Comparison of ENCODE assay signal across 1 cellular context in genomic region chr1:154973344-154974085, GRCh38.
TF ChIP-seq lines count a peak whose summit lies in the region.

No MANE protein-coding gene starts in this region.

TF ChIP-seq in K562, 482 proteins besides CTCF, POLR2A, EP300 and RAD21 (continued from another document and continues in another):
- no peak for TF ChIP-seq POLR3A (IDR thresholded peaks at IDR 0.05; ENCODE audit: borderline replicate concordance, extremely low read depth, insufficient read depth, insufficient read length)
- peak; percentile 65; the same call in 1 of the 2 replicates for TF ChIP-seq HLTF (IDR thresholded peaks at IDR 0.05)
- no peak for TF ChIP-seq SNAPC5 (CRISPR knock-in tag; IDR thresholded peaks at IDR 0.05)
- no peak for TF ChIP-seq MCM7 (IDR thresholded peaks at IDR 0.05)
- peak; percentile 49; the same call in 1 of the 2 replicates for TF ChIP-seq TCF3 (CRISPR knock-in tag; IDR thresholded peaks at IDR 0.05)
- no peak for TF ChIP-seq POLR2G (IDR thresholded peaks at IDR 0.05; ENCODE audit: low read depth, low read length)
- TF ChIP-seq CHD1 (IDR thresholded peaks at IDR 0.05; ENCODE audit: low read length): peak; percentile 79
- TF ChIP-seq, protein P1, sequence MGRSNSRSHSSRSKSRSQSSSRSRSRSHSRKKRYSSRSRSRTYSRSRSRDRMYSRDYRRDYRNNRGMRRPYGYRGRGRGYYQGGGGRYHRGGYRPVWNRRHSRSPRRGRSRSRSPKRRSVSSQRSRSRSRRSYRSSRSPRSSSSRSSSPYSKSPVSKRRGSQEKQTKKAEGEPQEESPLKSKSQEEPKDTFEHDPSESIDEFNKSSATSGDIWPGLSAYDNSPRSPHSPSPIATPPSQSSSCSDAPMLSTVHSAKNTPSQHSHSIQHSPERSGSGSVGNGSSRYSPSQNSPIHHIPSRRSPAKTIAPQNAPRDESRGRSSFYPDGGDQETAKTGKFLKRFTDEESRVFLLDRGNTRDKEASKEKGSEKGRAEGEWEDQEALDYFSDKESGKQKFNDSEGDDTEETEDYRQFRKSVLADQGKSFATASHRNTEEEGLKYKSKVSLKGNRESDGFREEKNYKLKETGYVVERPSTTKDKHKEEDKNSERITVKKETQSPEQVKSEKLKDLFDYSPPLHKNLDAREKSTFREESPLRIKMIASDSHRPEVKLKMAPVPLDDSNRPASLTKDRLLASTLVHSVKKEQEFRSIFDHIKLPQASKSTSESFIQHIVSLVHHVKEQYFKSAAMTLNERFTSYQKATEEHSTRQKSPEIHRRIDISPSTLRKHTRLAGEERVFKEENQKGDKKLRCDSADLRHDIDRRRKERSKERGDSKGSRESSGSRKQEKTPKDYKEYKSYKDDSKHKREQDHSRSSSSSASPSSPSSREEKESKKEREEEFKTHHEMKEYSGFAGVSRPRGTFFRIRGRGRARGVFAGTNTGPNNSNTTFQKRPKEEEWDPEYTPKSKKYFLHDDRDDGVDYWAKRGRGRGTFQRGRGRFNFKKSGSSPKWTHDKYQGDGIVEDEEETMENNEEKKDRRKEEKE (IDR thresholded peaks at IDR 0.05; ENCODE audit: borderline replicate concordance in 1 of 2, control insufficient read depth in 1 of 2, low read depth in 2 of 2, low read length in 1 of 2): 0 out of 4 replicates have a peak, but pooled peaks of 1 of the 2 experiments have one; percentile 29
- TF ChIP-seq ZBTB26 (CRISPR knock-in tag; IDR thresholded peaks at IDR 0.05): no peak
- no peak for TF ChIP-seq ZNF140 (CRISPR knock-in tag; IDR thresholded peaks at IDR 0.05)
- TF ChIP-seq HIVEP1 (CRISPR knock-in tag; IDR thresholded peaks at IDR 0.05): no peak
- TF ChIP-seq NEUROD1 (IDR thresholded peaks at IDR 0.05; ENCODE audit: borderline replicate concordance, low read depth, low read length, partially characterized antibody): no peak
- no peak for TF ChIP-seq ZNF133 (CRISPR knock-in tag; IDR thresholded peaks at IDR 0.05)
- no peak for TF ChIP-seq HNRNPL (IDR thresholded peaks at IDR 0.05; ENCODE audit: low read depth, low read length)
- TF ChIP-seq, protein P2, sequence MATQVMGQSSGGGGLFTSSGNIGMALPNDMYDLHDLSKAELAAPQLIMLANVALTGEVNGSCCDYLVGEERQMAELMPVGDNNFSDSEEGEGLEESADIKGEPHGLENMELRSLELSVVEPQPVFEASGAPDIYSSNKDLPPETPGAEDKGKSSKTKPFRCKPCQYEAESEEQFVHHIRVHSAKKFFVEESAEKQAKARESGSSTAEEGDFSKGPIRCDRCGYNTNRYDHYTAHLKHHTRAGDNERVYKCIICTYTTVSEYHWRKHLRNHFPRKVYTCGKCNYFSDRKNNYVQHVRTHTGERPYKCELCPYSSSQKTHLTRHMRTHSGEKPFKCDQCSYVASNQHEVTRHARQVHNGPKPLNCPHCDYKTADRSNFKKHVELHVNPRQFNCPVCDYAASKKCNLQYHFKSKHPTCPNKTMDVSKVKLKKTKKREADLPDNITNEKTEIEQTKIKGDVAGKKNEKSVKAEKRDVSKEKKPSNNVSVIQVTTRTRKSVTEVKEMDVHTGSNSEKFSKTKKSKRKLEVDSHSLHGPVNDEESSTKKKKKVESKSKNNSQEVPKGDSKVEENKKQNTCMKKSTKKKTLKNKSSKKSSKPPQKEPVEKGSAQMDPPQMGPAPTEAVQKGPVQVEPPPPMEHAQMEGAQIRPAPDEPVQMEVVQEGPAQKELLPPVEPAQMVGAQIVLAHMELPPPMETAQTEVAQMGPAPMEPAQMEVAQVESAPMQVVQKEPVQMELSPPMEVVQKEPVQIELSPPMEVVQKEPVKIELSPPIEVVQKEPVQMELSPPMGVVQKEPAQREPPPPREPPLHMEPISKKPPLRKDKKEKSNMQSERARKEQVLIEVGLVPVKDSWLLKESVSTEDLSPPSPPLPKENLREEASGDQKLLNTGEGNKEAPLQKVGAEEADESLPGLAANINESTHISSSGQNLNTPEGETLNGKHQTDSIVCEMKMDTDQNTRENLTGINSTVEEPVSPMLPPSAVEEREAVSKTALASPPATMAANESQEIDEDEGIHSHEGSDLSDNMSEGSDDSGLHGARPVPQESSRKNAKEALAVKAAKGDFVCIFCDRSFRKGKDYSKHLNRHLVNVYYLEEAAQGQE (CRISPR knock-in tag; IDR thresholded peaks at IDR 0.05; ENCODE audit: low read depth): no peak
- TF ChIP-seq TRIM28 (IDR thresholded peaks at IDR 0.05): no peak; the same call in 1 of the 2 replicates
- TF ChIP-seq NFE2L1 (tag; IDR thresholded peaks at IDR 0.05; ENCODE audit: borderline replicate concordance, low read depth): no peak
- TF ChIP-seq, protein P3, sequence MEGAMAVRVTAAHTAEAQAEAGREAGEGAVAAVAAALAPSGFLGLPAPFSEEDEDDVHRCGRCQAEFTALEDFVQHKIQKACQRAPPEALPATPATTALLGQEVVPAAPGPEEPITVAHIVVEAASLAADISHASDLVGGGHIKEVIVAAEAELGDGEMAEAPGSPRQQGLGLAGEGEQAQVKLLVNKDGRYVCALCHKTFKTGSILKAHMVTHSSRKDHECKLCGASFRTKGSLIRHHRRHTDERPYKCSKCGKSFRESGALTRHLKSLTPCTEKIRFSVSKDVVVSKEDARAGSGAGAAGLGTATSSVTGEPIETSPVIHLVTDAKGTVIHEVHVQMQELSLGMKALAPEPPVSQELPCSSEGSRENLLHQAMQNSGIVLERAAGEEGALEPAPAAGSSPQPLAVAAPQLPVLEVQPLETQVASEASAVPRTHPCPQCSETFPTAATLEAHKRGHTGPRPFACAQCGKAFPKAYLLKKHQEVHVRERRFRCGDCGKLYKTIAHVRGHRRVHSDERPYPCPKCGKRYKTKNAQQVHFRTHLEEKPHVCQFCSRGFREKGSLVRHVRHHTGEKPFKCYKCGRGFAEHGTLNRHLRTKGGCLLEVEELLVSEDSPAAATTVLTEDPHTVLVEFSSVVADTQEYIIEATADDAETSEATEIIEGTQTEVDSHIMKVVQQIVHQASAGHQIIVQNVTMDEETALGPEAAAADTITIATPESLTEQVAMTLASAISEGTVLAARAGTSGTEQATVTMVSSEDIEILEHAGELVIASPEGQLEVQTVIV (CRISPR knock-in tag; IDR thresholded peaks at IDR 0.05; ENCODE audit: borderline replicate concordance): no peak
- TF ChIP-seq U2AF1 (optimal IDR thresholded peaks at IDR 0.05; ENCODE audit: low read depth, low read length): no peak
- TF ChIP-seq, protein P4, sequence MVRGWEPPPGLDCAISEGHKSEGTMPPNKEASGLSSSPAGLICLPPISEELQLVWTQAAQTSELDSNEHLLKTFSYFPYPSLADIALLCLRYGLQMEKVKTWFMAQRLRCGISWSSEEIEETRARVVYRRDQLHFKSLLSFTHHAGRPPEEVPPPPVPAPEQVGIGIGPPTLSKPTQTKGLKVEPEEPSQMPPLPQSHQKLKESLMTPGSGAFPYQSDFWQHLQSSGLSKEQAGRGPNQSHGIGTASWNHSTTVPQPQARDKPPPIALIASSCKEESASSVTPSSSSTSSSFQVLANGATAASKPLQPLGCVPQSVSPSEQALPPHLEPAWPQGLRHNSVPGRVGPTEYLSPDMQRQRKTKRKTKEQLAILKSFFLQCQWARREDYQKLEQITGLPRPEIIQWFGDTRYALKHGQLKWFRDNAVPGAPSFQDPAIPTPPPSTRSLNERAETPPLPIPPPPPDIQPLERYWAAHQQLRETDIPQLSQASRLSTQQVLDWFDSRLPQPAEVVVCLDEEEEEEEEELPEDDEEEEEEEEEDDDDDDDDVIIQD (CRISPR knock-in tag; IDR thresholded peaks at IDR 0.05): no peak
- no peak for TF ChIP-seq SNRNP70 (optimal IDR thresholded peaks at IDR 0.05; ENCODE audit: low read depth, low read length)
- TF ChIP-seq, protein P5, sequence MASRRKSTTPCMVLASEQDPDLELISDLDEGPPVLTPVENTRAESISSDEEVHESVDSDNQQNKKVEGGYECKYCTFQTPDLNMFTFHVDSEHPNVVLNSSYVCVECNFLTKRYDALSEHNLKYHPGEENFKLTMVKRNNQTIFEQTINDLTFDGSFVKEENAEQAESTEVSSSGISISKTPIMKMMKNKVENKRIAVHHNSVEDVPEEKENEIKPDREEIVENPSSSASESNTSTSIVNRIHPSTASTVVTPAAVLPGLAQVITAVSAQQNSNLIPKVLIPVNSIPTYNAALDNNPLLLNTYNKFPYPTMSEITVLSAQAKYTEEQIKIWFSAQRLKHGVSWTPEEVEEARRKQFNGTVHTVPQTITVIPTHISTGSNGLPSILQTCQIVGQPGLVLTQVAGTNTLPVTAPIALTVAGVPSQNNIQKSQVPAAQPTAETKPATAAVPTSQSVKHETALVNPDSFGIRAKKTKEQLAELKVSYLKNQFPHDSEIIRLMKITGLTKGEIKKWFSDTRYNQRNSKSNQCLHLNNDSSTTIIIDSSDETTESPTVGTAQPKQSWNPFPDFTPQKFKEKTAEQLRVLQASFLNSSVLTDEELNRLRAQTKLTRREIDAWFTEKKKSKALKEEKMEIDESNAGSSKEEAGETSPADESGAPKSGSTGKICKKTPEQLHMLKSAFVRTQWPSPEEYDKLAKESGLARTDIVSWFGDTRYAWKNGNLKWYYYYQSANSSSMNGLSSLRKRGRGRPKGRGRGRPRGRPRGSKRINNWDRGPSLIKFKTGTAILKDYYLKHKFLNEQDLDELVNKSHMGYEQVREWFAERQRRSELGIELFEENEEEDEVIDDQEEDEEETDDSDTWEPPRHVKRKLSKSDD (conservative IDR thresholded peaks at IDR 0.05; ENCODE audit: low read length): no peak
- TF ChIP-seq, protein P6, sequence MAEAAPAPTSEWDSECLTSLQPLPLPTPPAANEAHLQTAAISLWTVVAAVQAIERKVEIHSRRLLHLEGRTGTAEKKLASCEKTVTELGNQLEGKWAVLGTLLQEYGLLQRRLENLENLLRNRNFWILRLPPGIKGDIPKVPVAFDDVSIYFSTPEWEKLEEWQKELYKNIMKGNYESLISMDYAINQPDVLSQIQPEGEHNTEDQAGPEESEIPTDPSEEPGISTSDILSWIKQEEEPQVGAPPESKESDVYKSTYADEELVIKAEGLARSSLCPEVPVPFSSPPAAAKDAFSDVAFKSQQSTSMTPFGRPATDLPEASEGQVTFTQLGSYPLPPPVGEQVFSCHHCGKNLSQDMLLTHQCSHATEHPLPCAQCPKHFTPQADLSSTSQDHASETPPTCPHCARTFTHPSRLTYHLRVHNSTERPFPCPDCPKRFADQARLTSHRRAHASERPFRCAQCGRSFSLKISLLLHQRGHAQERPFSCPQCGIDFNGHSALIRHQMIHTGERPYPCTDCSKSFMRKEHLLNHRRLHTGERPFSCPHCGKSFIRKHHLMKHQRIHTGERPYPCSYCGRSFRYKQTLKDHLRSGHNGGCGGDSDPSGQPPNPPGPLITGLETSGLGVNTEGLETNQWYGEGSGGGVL (CRISPR knock-in tag; IDR thresholded peaks at IDR 0.05): no peak
- TF ChIP-seq PHB (CRISPR knock-in tag; IDR thresholded peaks at IDR 0.05): no peak
- peak in 1 of 2 experiments; percentile 64; a peak in 2 of 4 replicates for TF ChIP-seq ZNF639 (CRISPR knock-in tag; conservative IDR thresholded peaks at IDR 0.05 in 1 of 2, IDR thresholded peaks at IDR 0.05 in 1 of 2)
- TF ChIP-seq PRDM10 (IDR thresholded peaks at IDR 0.05; ENCODE audit: partially characterized antibody): peak; percentile 19
- no peak for TF ChIP-seq ZNF184 (CRISPR knock-in tag; IDR thresholded peaks at IDR 0.05)
- TF ChIP-seq CXXC5 (CRISPR knock-in tag; IDR thresholded peaks at IDR 0.05): peak; percentile 44
- no peak for TF ChIP-seq PYGO2 (tag; IDR thresholded peaks at IDR 0.05)
- 0 out of 2 replicates have a peak, but pooled peaks have one; percentile 7 for TF ChIP-seq NR2C2 (CRISPR knock-in tag; IDR thresholded peaks at IDR 0.05)
- TF ChIP-seq NR2C2 (tag; IDR thresholded peaks at IDR 0.05): no peak
- no peak for TF ChIP-seq CBX1 (IDR thresholded peaks at IDR 0.05; ENCODE audit: low read depth)
- TF ChIP-seq DMBX1 (CRISPR knock-in tag; IDR thresholded peaks at IDR 0.05; ENCODE audit: borderline replicate concordance): no peak
- no peak for TF ChIP-seq BHLHE40 (IDR thresholded peaks at IDR 0.05; ENCODE audit: low read length)
- no peak for TF ChIP-seq CSDE1 (IDR thresholded peaks at IDR 0.05)
